Comparison of ENCODE assay signal across 11 cellular contexts in genomic region chr2:100285691-100286090, GRCh38. TPM values are rescaled to one million over a fixed set of nuclear protein-coding genes. Genes with fewer than 3 reads are reported as not detected.
DNase-seq lines count a peak whose midpoint lies in the region; ATAC-seq and TF ChIP-seq lines count a peak whose summit lies in the region.
"Had no signal": no experiment of that assay in that cellular context is flagged by ENCODE, and none has a peak within 500 bp of the region (broad histone marks: within the 10 kb centered on the region; RNA-seq: fewer than 3 reads in every experiment).

No MANE protein-coding gene starts in this region.

- peaks cover 11% of the 10 kb centered on the region for H3K9me1 ChIP-seq in IMR-90 (ENCODE audit: insufficient read depth, low read length)

- H3K4me1 ChIP-seq in IMR-90 (ENCODE audit: control insufficient read depth, insufficient read depth, low read length): peaks cover 8% of the 10 kb centered on the region; the same call in 1 of the 2 replicates
- H3K4me1 ChIP-seq in left lung: no peaks in the 10 kb centered on the region

- 0 out of 2 replicates have a peak, but pooled peaks cover 2% of the 10 kb centered on the region for H4K20me1 ChIP-seq in IMR-90 (ENCODE audit: insufficient read depth, low read length)

- H2BK20ac ChIP-seq in IMR-90 (ENCODE audit: low read depth, low read length): no peak overlapping the region

- no peak overlapping the region for H2AK9ac ChIP-seq in IMR-90 (replicated peaks; ENCODE audit: low read depth, low read length, poor library complexity)

- DNase-seq in A172 (ENCODE audit: low spot score) (peak; percentile 79), IMR-90 (peak; percentile 83), caudate nucleus (lab: John Stamatoyannopoulos, UW) (no peak), left lung (no peak), NCI-H1092 (lab: John Stamatoyannopoulos, UW) (no peak), left ventricle myocardium superior (no peak), NOMO-1 treated with dmso at 0.1 percent for 144 hours (lab: John Stamatoyannopoulos, UW; ENCODE audit: unreplicated experiment) (no peak)
- DNase-seq in activated effector memory CD4-positive, alpha-beta T cell treated with anti-CD3 and anti-CD28 coated beads, Interleukin-2, amount 50 U/mL, for 16 hours: no peak
- DNase-seq: substantia nigra, T-helper 9 cell had no signal

- BruUV-seq in IMR-90 (replicated peaks; lab: Mats Ljungman, UMichigan): no TSS peak

- in situ Hi-C loops in IMR-90 (cut with MboI; ENCODE audit: low sequenced_read_pairs): no loop called here

- WGBS in IMR-90 (ENCODE audit: extremely low coverage in 2 of 2, insufficient read length in 1 of 2), 2 experiments: no CpG with 5 or more reads among the region's 6 CpGs

- H2AFZ ChIP-seq in IMR-90 (replicated peaks; ENCODE audit: low read length, poor library complexity): peak overlapping the region; percentile 74

- POLR2A ChIA-PET in IMR-90 (lab: Charles Lee; ENCODE audit: unreplicated experiment): interaction anchor here (0.6 kb wide), 1 partner anchor 250 kb away, joined by 3 read pairs; no protein-coding TSS in a partner anchor

- H3K4ac ChIP-seq in IMR-90 (ENCODE audit: low read depth, low read length): peak overlapping the region; percentile 40; the same call in 1 of the 2 replicates

- H3K79me1 ChIP-seq in IMR-90 (ENCODE audit: low read depth in 1 of 2, low read length in 2 of 2): no peaks in the 10 kb centered on the region

- no peak for TF ChIP-seq RAD21 in IMR-90 (IDR thresholded peaks at IDR 0.05; ENCODE audit: low read length)

- H3K23ac ChIP-seq in IMR-90 (ENCODE audit: low read depth, low read length): no peak overlapping the region

- no peak overlapping the region for H3K18ac ChIP-seq in IMR-90 (ENCODE audit: low read depth, low read length)

- intact Hi-C loops in IMR-90 (cut with micrococcal nuclease) (no loop called here), left lung (cut with DNase I) (no loop called here), left ventricle myocardium superior (cut with micrococcal nuclease) (no loop called here)

- H3K27ac ChIP-seq in IMR-90 (ENCODE audit: insufficient read depth, low read length): no peak overlapping the region
- peak overlapping the region; percentile 28 for H3K27ac ChIP-seq in caudate nucleus (ENCODE audit: low read depth, low read length)
- no peak overlapping the region for H3K27ac ChIP-seq in left lung

- H4K8ac ChIP-seq in IMR-90 (ENCODE audit: low read depth in 2 of 2, low read length in 2 of 2): no peak overlapping the region

- H3K4me2 ChIP-seq in IMR-90 (ENCODE audit: low read depth, low read length): peak overlapping the region; percentile 59; the same call in 1 of the 2 replicates

- peaks cover 11% of the 10 kb centered on the region; the same call in 1 of the 2 replicates for H3K27me3 ChIP-seq in IMR-90 (ENCODE audit: control insufficient read depth, insufficient read depth, low read length)
- H3K27me3 ChIP-seq in left lung: no peaks in the 10 kb centered on the region

- H3K14ac ChIP-seq in IMR-90 (replicated peaks; ENCODE audit: low read depth, low read length): no peak overlapping the region; the same call in 1 of the 2 replicates

- no peak overlapping the region for H3K9ac ChIP-seq in IMR-90 (ENCODE audit: low read depth, low read length)

- H2BK15ac ChIP-seq in IMR-90 (ENCODE audit: low read depth, low read length): no peak overlapping the region

- H2AK5ac ChIP-seq in IMR-90 (ENCODE audit: low read depth, low read length): no peak overlapping the region

- peak overlapping the region; percentile 53; the same call in 1 of the 2 replicates for H2BK120ac ChIP-seq in IMR-90 (ENCODE audit: low read depth, low read length)

- no peak overlapping the region for H4K5ac ChIP-seq in IMR-90 (ENCODE audit: low read depth, low read length)

- H3K9me3 ChIP-seq in IMR-90 (ENCODE audit: control insufficient read depth, insufficient read depth, low read length) (no peaks in the 10 kb centered on the region), left lung (no peaks in the 10 kb centered on the region)

- TF ChIP-seq CTCF in IMR-90 (conservative IDR thresholded peaks at IDR 0.05; ENCODE audit: low read depth, low read length) (no peak), left lung (IDR thresholded peaks at IDR 0.05) (no peak)

- CTCF ChIA-PET in IMR-90 (lab: Yijun Ruan, JAX): interaction anchor here (0.9 to 1.3 kb wide), 2 partner anchors 24 to 96 kb away, joined by 3 to 9 read pairs; no protein-coding TSS in a partner anchor

- H3K36me3 ChIP-seq in IMR-90 (ENCODE audit: control insufficient read depth, insufficient read depth, low read length) (no peaks in the 10 kb centered on the region), left lung (no peaks in the 10 kb centered on the region)

- H2BK5ac ChIP-seq in IMR-90 (ENCODE audit: low read depth, low read length, poor library complexity, severe bottlenecking): no peak overlapping the region

- no peak overlapping the region for H3K4me3 ChIP-seq in IMR-90 (ENCODE audit: insufficient read depth, low read depth, low read length)
- no peak overlapping the region for H3K4me3 ChIP-seq in left lung

- ATAC-seq in IMR-90 (ENCODE audit: low read depth) (peak; percentile 87), left lung (peak; percentile 31), left ventricle myocardium superior (no peak)

- H4K91ac ChIP-seq in IMR-90 (ENCODE audit: insufficient read depth, low read depth, low read length): no peak overlapping the region

- no peak overlapping the region for H3K56ac ChIP-seq in IMR-90 (ENCODE audit: extremely low read depth, insufficient read depth, low read length)

- no peak for TF ChIP-seq POLR2A in IMR-90 (IDR thresholded peaks at IDR 0.05; ENCODE audit: low read depth, low read length)

- dilution Hi-C loops in IMR-90 (cut with HindIII; ENCODE audit: low sequenced_read_pairs, unreplicated experiment): no loop called here

TF ChIP-seq in IMR-90, 13 proteins besides CTCF, POLR2A, EP300 and RAD21:
- peak; percentile 81; the same call in 1 of the 2 replicates for TF ChIP-seq FOS (IDR thresholded peaks at IDR 0.05; ENCODE audit: low read depth, low read length)
- peak; percentile 43; the same call in 1 of the 2 replicates for TF ChIP-seq BHLHE40 (IDR thresholded peaks at IDR 0.05; ENCODE audit: low read depth, low read length)
- TF ChIP-seq MAFK (IDR thresholded peaks at IDR 0.05; ENCODE audit: low read depth, low read length): no peak
- peak; percentile 52 for TF ChIP-seq CEBPB (IDR thresholded peaks at IDR 0.05; ENCODE audit: low read depth, low read length)
- TF ChIP-seq USF2 (IDR thresholded peaks at IDR 0.05; ENCODE audit: low read depth, low read length): no peak
- TF ChIP-seq MXI1 (IDR thresholded peaks at IDR 0.05; ENCODE audit: borderline replicate concordance, low read depth, low read length): no peak
- no peak for TF ChIP-seq SMC3 (IDR thresholded peaks at IDR 0.05; ENCODE audit: low read depth, low read length)
TF ChIP-seq in IMR-90: peak in this region for 3.

RNA-seq across cellular contexts. Expression of gene LONRF2, which starts 36.6 kb away (rescaled TPM):
- 5.0 and 6.0 TPM in 2 replicates for total RNA-seq in A172 (2014; rRNA removed; shearing (Covaris generic))
- total RNA-seq in IMR-90 (2012; rRNA removed): 0.54 and 0.83 TPM in 2 replicates
- polyA plus RNA-seq in IMR-90 (2012; rRNA removed): 0.19 TPM in 2 replicates
- 0.05 and 0.06 TPM in 2 replicates for polyA plus RNA-seq in IMR-90 (2012; cell fraction: cytosol; rRNA removed)
- polyA plus RNA-seq in IMR-90 (2012; cell fraction: nucleus; rRNA removed; ENCODE audit: low replicate concordance): 0.36 and 0.65 TPM in 2 replicates
- total RNA-seq in left lung: 1 to 10 TPM; 3.1 to 3.8 TPM
- total RNA-seq in left ventricle myocardium superior: 17.5 TPM
- polyA plus RNA-seq: keratinocyte had no signal

Comparison
In these comparisons a context has a peak if more than half of its experiments do, and no peak if none do; other contexts are left out.
1. DNase-seq: peak in A172 (single experiment) and IMR-90 (single experiment); none in caudate nucleus (0 of 61), left lung (0 of 2), activated effector memory CD4-positive, alpha-beta T cell treated with anti-CD3 and anti-CD28 coated beads, Interleukin-2, amount 50 U/mL, for 16 hours (single experiment), NCI-H1092 (single experiment), left ventricle myocardium superior (single experiment) and NOMO-1 treated with dmso at 0.1 percent for 144 hours (single experiment).